24 cellular contexts compared by ENCODE assay signal in genomic region chr16:1655269-1655807, GRCh38. TPM values are rescaled to one million over a fixed set of nuclear protein-coding genes. Genes with fewer than 3 reads are reported as not detected.
DNase-seq lines count a peak whose midpoint lies in the region; ATAC-seq and TF ChIP-seq lines count a peak whose summit lies in the region.
"Had no signal": no experiment of that assay in that cellular context is flagged by ENCODE, and none has a peak within 500 bp of the region (broad histone marks: within the 10 kb centered on the region; RNA-seq: fewer than 3 reads in every experiment).

No MANE protein-coding gene starts in this region.

- no peaks in the 10 kb centered on the region for H3K4me1 Mint-ChIP-seq in activated T-cell treated with anti-CD3 and anti-CD28 coated beads, Interleukin-2, amount 50 U/mL, for 72 hours (ENCODE audit: low read depth)
- no peaks in the 10 kb centered on the region for H3K4me1 Mint-ChIP-seq in activated T-cell treated with anti-CD3 and anti-CD28 coated beads, Interleukin-2, amount 50 U/mL, for 4 hours (ENCODE audit: low read depth)
- H3K4me1 Mint-ChIP-seq in endothelial cell (ENCODE audit: unreplicated experiment) = peaks cover 10% of the 10 kb centered on the region
- H3K4me1 Mint-ChIP-seq: GM23338 had no signal

- H3K9ac ChIP-seq in neuronal stem cell (ENCODE audit: low read depth, low read length, poor library complexity) = no peak overlapping the region

- H3K23ac ChIP-seq in neuronal stem cell (ENCODE audit: low read depth, low read length, poor library complexity) = peak overlapping the region; percentile 34

- H3K27me3 Mint-ChIP-seq in activated T-cell treated with anti-CD3 and anti-CD28 coated beads, Interleukin-2, amount 50 U/mL, for 72 hours (ENCODE audit: low read depth) = no peaks in the 10 kb centered on the region
- no peaks in the 10 kb centered on the region for H3K27me3 Mint-ChIP-seq in activated T-cell treated with anti-CD3 and anti-CD28 coated beads, Interleukin-2, amount 50 U/mL, for 4 hours (ENCODE audit: low read depth)
- peaks cover 17% of the 10 kb centered on the region for H3K27me3 Mint-ChIP-seq in endothelial cell (ENCODE audit: unreplicated experiment)
- H3K27me3 Mint-ChIP-seq: B cell; CD4-positive, CD25-positive, alpha-beta regulatory T cell had no signal

- H3K36me3 ChIP-seq in neuronal stem cell (replicated peaks in 1 of 2; ENCODE audit: control insufficient read depth in 2 of 2, insufficient read depth in 2 of 2, low read length in 2 of 2) = peaks cover 69 to 93% of the 10 kb centered on the region in 2 donors
- H3K36me3 ChIP-seq in H7 (replicated peaks; ENCODE audit: control insufficient read depth, insufficient read depth, low read length) = peaks cover 30% of the 10 kb centered on the region

- WGBS in neuronal stem cell (ENCODE audit: extremely low coverage in 2 of 2, insufficient read length in 2 of 2, insufficient replicate concordance in 1 of 2), 2 donors = no CpG with 5 or more reads among the region's 16 CpGs

- H3K9me3 ChIP-seq in neuronal stem cell (replicated peaks in 1 of 2; ENCODE audit: control insufficient read depth in 2 of 2, insufficient read depth in 1 of 2, low read depth in 1 of 2, low read length in 2 of 2) = peaks cover 0 to 2% of the 10 kb centered on the region in 2 donors
- H3K9me3 ChIP-seq: HAP-1, SJCRH30 had no signal

- H2AFZ ChIP-seq in neuronal stem cell (ENCODE audit: low read length) = no peak overlapping the region
- H2AFZ ChIP-seq: GM23338 had no signal

- H4K91ac ChIP-seq in neuronal stem cell (ENCODE audit: low read depth, low read length, poor library complexity) = no peak overlapping the region

- peaks cover 7% of the 10 kb centered on the region for H3K79me1 ChIP-seq in neuronal stem cell (ENCODE audit: low read depth, low read length)

- no peak for DNase-seq in activated T-cell treated with anti-CD3 and anti-CD28 coated beads, Interleukin-2, amount 50 U/mL, for 72 hours
- no peak for DNase-seq in activated T-cell treated with anti-CD3 and anti-CD28 coated beads, Interleukin-2, amount 50 U/mL, for 4 hours
- no peak for DNase-seq in endothelial cell (ENCODE audit: low spot score)
- no peak for DNase-seq in neuronal stem cell (ENCODE audit: low spot score)
- no peak for DNase-seq in ureter (ENCODE audit: low spot score)
- DNase-seq in H7 = no peak
- no peak for DNase-seq in DMS79 (lab: John Stamatoyannopoulos, UW)
- DNase-seq: CD4-positive, CD25-positive, alpha-beta regulatory T cell; KBM-7; MV-4-11; NCI-H1105; NCI-H1436 treated with DMSO at 0.1 percent for 48 hours; NCI-H187 treated with DMSO at 0.1 percent for 48 hours; NCI-H446; NCI-H524 treated with DMSO at 0.1 percent for 48 hours; NCI-H82; NK-92 treated with Interleukin-12 subunit alpha and Interleukin-12 subunit beta, amount 100 ng/mL, for 24 hours; PC-3; SJCRH30 had no signal

- no peak overlapping the region for H2AK5ac ChIP-seq in neuronal stem cell (ENCODE audit: low read depth, low read length)

- H3K4me2 ChIP-seq in neuronal stem cell (ENCODE audit: insufficient read depth, low read length, poor library complexity, severe bottlenecking) = no peak overlapping the region
- H3K4me2 ChIP-seq: GM23338 had no signal

- no peak overlapping the region for H3K4me3 Mint-ChIP-seq in activated T-cell treated with anti-CD3 and anti-CD28 coated beads, Interleukin-2, amount 50 U/mL, for 72 hours
- H3K4me3 Mint-ChIP-seq in activated T-cell treated with anti-CD3 and anti-CD28 coated beads, Interleukin-2, amount 50 U/mL, for 4 hours = no peak overlapping the region
- no peak overlapping the region for H3K4me3 Mint-ChIP-seq in endothelial cell (ENCODE audit: unreplicated experiment)
- H3K4me3 Mint-ChIP-seq: B cell, GM23338 had no signal

- H4K8ac ChIP-seq in neuronal stem cell (ENCODE audit: low read depth, low read length) = no peak overlapping the region

- no peaks in the 10 kb centered on the region for H3K4me1 ChIP-seq in neuronal stem cell (ENCODE audit: control insufficient read depth in 2 of 2, insufficient read depth in 1 of 2, low read depth in 1 of 2, low read length in 2 of 2)
- H3K4me1 ChIP-seq: HAP-1, SJCRH30 had no signal

- no peak overlapping the region for H2BK120ac ChIP-seq in neuronal stem cell (ENCODE audit: low read depth, low read length)

- H3K27me3 ChIP-seq in neuronal stem cell (ENCODE audit: control insufficient read depth in 3 of 3, insufficient read depth in 3 of 3, low read depth in 1 of 3, low read length in 3 of 3) (no peaks in the 10 kb centered on the region), H7 (ENCODE audit: control insufficient read depth, insufficient read depth, low read length) (no peaks in the 10 kb centered on the region)
- H3K27me3 ChIP-seq: SJCRH30 had no signal

- H2BK15ac ChIP-seq in neuronal stem cell (ENCODE audit: low read length) = no peak overlapping the region

- no peak overlapping the region for H3K27ac ChIP-seq in neuronal stem cell (replicated peaks; ENCODE audit: low read length)
- H3K27ac ChIP-seq: 22Rv1, SJCRH30 had no signal

- no peak for ATAC-seq in activated T-cell treated with anti-CD3 and anti-CD28 coated beads, Interleukin-2, amount 50 U/mL, for 72 hours (replicated peaks in 1 of 2)
- ATAC-seq in activated T-cell treated with anti-CD3 and anti-CD28 coated beads, Interleukin-2, amount 50 U/mL, for 4 hours = no peak
- ATAC-seq: GM23338, PC-3, Right ventricle myocardium inferior had no signal

- no peak overlapping the region for H3K4me3 ChIP-seq in neuronal stem cell (ENCODE audit: low read length in 2 of 2)
- no peak overlapping the region for H3K4me3 ChIP-seq in H7 (ENCODE audit: insufficient read depth, low read depth, low read length)
- H3K4me3 ChIP-seq: GM23338, HAP-1, SJCRH30 had no signal

- no peak overlapping the region for H3K14ac ChIP-seq in neuronal stem cell (ENCODE audit: low read length)

- no peak overlapping the region for H2BK5ac ChIP-seq in neuronal stem cell (ENCODE audit: low read length)

- no peak for TF ChIP-seq CTCF in endothelial cell (IDR thresholded peaks at IDR 0.05; ENCODE audit: unreplicated experiment)

- H3K27ac Mint-ChIP-seq in activated T-cell treated with anti-CD3 and anti-CD28 coated beads, Interleukin-2, amount 50 U/mL, for 72 hours = peak overlapping the region; percentile 12
- peak overlapping the region; percentile 18 for H3K27ac Mint-ChIP-seq in endothelial cell (ENCODE audit: unreplicated experiment)
- H3K27ac Mint-ChIP-seq: GM23338 had no signal

- peaks cover 6 to 26% of the 10 kb centered on the region in 2 donors for H3K36me3 Mint-ChIP-seq in activated T-cell treated with anti-CD3 and anti-CD28 coated beads, Interleukin-2, amount 50 U/mL, for 72 hours (ENCODE audit: insufficient read depth in 2 of 2)
- peaks cover 29% of the 10 kb centered on the region for H3K36me3 Mint-ChIP-seq in activated T-cell treated with anti-CD3 and anti-CD28 coated beads, Interleukin-2, amount 50 U/mL, for 4 hours (ENCODE audit: insufficient read depth)
- peaks cover 38% of the 10 kb centered on the region for H3K36me3 Mint-ChIP-seq in endothelial cell (ENCODE audit: low read depth, unreplicated experiment)

- H2BK12ac ChIP-seq in neuronal stem cell (ENCODE audit: low read length) = no peak overlapping the region

- H3K18ac ChIP-seq in neuronal stem cell (ENCODE audit: low read length) = no peak overlapping the region

- H3K9me3 Mint-ChIP-seq in activated T-cell treated with anti-CD3 and anti-CD28 coated beads, Interleukin-2, amount 50 U/mL, for 72 hours = no peaks in the 10 kb centered on the region
- no peaks in the 10 kb centered on the region for H3K9me3 Mint-ChIP-seq in activated T-cell treated with anti-CD3 and anti-CD28 coated beads, Interleukin-2, amount 50 U/mL, for 4 hours
- H3K9me3 Mint-ChIP-seq in endothelial cell (ENCODE audit: unreplicated experiment) = no peaks in the 10 kb centered on the region
- H3K9me3 Mint-ChIP-seq: CD4-positive, CD25-positive, alpha-beta regulatory T cell; GM23338 had no signal

- H3K4ac ChIP-seq in neuronal stem cell (ENCODE audit: low read length) = no peak overlapping the region

RNA-seq across cellular contexts. Expression of gene JPT2, which starts 22.7 kb away (rescaled TPM):
- 10 to 100 TPM; 54.1 to 62.7 TPM for total RNA-seq in activated T-cell treated with anti-CD3 and anti-CD28 coated beads, Interleukin-2, amount 50 U/mL, for 72 hours
- total RNA-seq in activated T-cell treated with anti-CD3 and anti-CD28 coated beads, Interleukin-2, amount 50 U/mL, for 4 hours = 10 to 100 TPM; 89.2 to 96.4 (median 92.4) TPM
- total RNA-seq in endothelial cell (ENCODE audit: unreplicated experiment) (180 TPM), ureter (108 TPM)
- polyA plus RNA-seq in neuronal stem cell (2013, experiment 1 of 2) = 134 TPM
- polyA plus RNA-seq in neuronal stem cell (2013, experiment 2 of 2) = 135 TPM
- total RNA-seq in H7 (2014; rRNA removed; shearing (Covaris generic)) = 97.4 and 126 TPM in 2 replicates

RNA-seq across cellular contexts. Expression of gene CRAMP1, which starts 43.2 kb away (rescaled TPM):
- 10 to 100 TPM; 28.3 to 30.1 TPM for total RNA-seq in activated T-cell treated with anti-CD3 and anti-CD28 coated beads, Interleukin-2, amount 50 U/mL, for 72 hours
- total RNA-seq in activated T-cell treated with anti-CD3 and anti-CD28 coated beads, Interleukin-2, amount 50 U/mL, for 4 hours = 10 to 100 TPM; 19.1 to 22.9 (median 22.1) TPM
- total RNA-seq in endothelial cell (ENCODE audit: unreplicated experiment) = 46.8 TPM
- polyA plus RNA-seq in neuronal stem cell (2013, experiment 1 of 2) = 11.9 TPM
- 12.3 TPM for polyA plus RNA-seq in neuronal stem cell (2013, experiment 2 of 2)
- total RNA-seq in ureter = 31.4 TPM
- 9.9 and 15.1 TPM in 2 replicates for total RNA-seq in H7 (2014; rRNA removed; shearing (Covaris generic))

RNA-seq across cellular contexts. Expression of gene IFT140, which starts 43.5 kb away (rescaled TPM):
- total RNA-seq in activated T-cell treated with anti-CD3 and anti-CD28 coated beads, Interleukin-2, amount 50 U/mL, for 72 hours = 10 to 100 TPM; 13.7 to 16.1 TPM
- 1 to 10 TPM; 5.8 to 9.1 (median 7.2) TPM for total RNA-seq in activated T-cell treated with anti-CD3 and anti-CD28 coated beads, Interleukin-2, amount 50 U/mL, for 4 hours
- total RNA-seq in endothelial cell (ENCODE audit: unreplicated experiment) = 39.9 TPM
- polyA plus RNA-seq in neuronal stem cell (2013, experiment 1 of 2) = 29.1 TPM
- 29.5 TPM for polyA plus RNA-seq in neuronal stem cell (2013, experiment 2 of 2)
- 35.1 TPM for total RNA-seq in ureter
- 13.5 and 18.0 TPM in 2 replicates for total RNA-seq in H7 (2014; rRNA removed; shearing (Covaris generic))

RNA-seq across cellular contexts. Expression of gene MAPK8IP3, which starts 50.7 kb away (rescaled TPM):
- 100 to 1,000 TPM in 1 of 2 donors, 10 to 100 TPM in 1; 92.7 to 118 TPM for total RNA-seq in activated T-cell treated with anti-CD3 and anti-CD28 coated beads, Interleukin-2, amount 50 U/mL, for 72 hours
- 10 to 100 TPM; 76.3 to 89.4 (median 78.1) TPM for total RNA-seq in activated T-cell treated with anti-CD3 and anti-CD28 coated beads, Interleukin-2, amount 50 U/mL, for 4 hours
- 147 TPM for total RNA-seq in endothelial cell (ENCODE audit: unreplicated experiment)
- 35.9 TPM for polyA plus RNA-seq in neuronal stem cell (2013, experiment 1 of 2)
- 36.6 TPM for polyA plus RNA-seq in neuronal stem cell (2013, experiment 2 of 2)
- total RNA-seq in ureter = 112 TPM
- 35.2 and 44.9 TPM in 2 replicates for total RNA-seq in H7 (2014; rRNA removed; shearing (Covaris generic))
